In genomic region chr14:81219210-81219820, GRCh38 we compare ENCODE assay signal across 1 cellular context.
TF ChIP-seq lines count a peak whose summit lies in the region.

No MANE protein-coding gene starts in this region.

TF ChIP-seq in GM12878, 131 proteins besides CTCF, POLR2A, EP300 and RAD21 (continued from another document and continues in another):
- TF ChIP-seq PBX3 (IDR thresholded peaks at IDR 0.05; ENCODE audit: insufficient replicate concordance, low read depth, low read length) (peak; percentile 10), POLR2AphosphoS5 (IDR thresholded peaks at IDR 0.05; ENCODE audit: low read length) (peak; percentile 99), ZBTB33 (IDR thresholded peaks at IDR 0.05) (no peak), TCF12 (IDR thresholded peaks at IDR 0.05; ENCODE audit: low read depth, low read length) (peak; percentile 55; the same call in 1 of the 2 replicates), PRDM15 (CRISPR knock-in tag; IDR thresholded peaks at IDR 0.05) (0 out of 2 replicates have a peak, but pooled peaks have one; percentile 56), ATF3 (IDR thresholded peaks at IDR 0.05; ENCODE audit: borderline replicate concordance, extremely low read depth, low read depth, low read length) (no peak), E4F1 (IDR thresholded peaks at IDR 0.05; ENCODE audit: borderline replicate concordance, partially characterized antibody) (no peak), ZNF207 (IDR thresholded peaks at IDR 0.05; ENCODE audit: borderline replicate concordance) (peak; percentile 83), ZNF384 (IDR thresholded peaks at IDR 0.05; ENCODE audit: borderline replicate concordance, low read depth, low read length) (no peak), ZBTB11 (CRISPR knock-in tag; IDR thresholded peaks at IDR 0.05) (no peak), BCL3 (IDR thresholded peaks at IDR 0.05; ENCODE audit: borderline replicate concordance, insufficient read depth, low read depth, low read length, poor library complexity, severe bottlenecking) (no peak), SUZ12 (IDR thresholded peaks at IDR 0.05; ENCODE audit: unreplicated experiment) (no peak), CHD4 (IDR thresholded peaks at IDR 0.05) (no peak), SMAD1 (IDR thresholded peaks at IDR 0.05; ENCODE audit: low read depth, partially characterized antibody) (peak; percentile 81), MXI1 (IDR thresholded peaks at IDR 0.05; ENCODE audit: low read depth, low read length) (peak; percentile 92), ZBTB4 (CRISPR knock-in tag; IDR thresholded peaks at IDR 0.05) (no peak), BHLHE40 (IDR thresholded peaks at IDR 0.05; ENCODE audit: borderline replicate concordance in 1 of 2, low read depth in 2 of 2, low read length in 1 of 2) (peak in 1 of 2 experiments; percentile 26; a peak in 2 of 4 replicates), IKZF1 (conservative IDR thresholded peaks at IDR 0.05) (peak; percentile 60; the same call in 1 of the 2 replicates), DPF2 (IDR thresholded peaks at IDR 0.05) (0 out of 2 replicates have a peak, but pooled peaks have one; percentile 19), ATF2 (IDR thresholded peaks at IDR 0.05; ENCODE audit: low read length) (peak; percentile 77), KAT2A (conservative IDR thresholded peaks at IDR 0.05; ENCODE audit: control insufficient read depth, low read depth, low read length) (no peak), MEF2A (IDR thresholded peaks at IDR 0.05; ENCODE audit: insufficient read depth, low read depth, low read length) (0 out of 2 replicates have a peak, but pooled peaks have one; percentile 50), NFIC (IDR thresholded peaks at IDR 0.05; ENCODE audit: low read depth, low read length) (no peak), STAT3 (IDR thresholded peaks at IDR 0.05; ENCODE audit: low read depth, low read length) (no peak), TCF3 (IDR thresholded peaks at IDR 0.05; ENCODE audit: borderline replicate concordance, insufficient read depth, low read depth, low read length) (peak; percentile 47; the same call in 1 of the 2 replicates), JUNB (IDR thresholded peaks at IDR 0.05) (no peak), FOS (IDR thresholded peaks at IDR 0.05; ENCODE audit: borderline replicate concordance, extremely low read depth, insufficient read length) (no peak), ETV6 (conservative IDR thresholded peaks at IDR 0.05 in 1 of 2, IDR thresholded peaks at IDR 0.05 in 1 of 2; ENCODE audit: borderline replicate concordance in 1 of 2, low read depth in 1 of 2) (no peak; a peak in 1 of 4 replicates), CREB1 (IDR thresholded peaks at IDR 0.05; ENCODE audit: low read depth) (peak; percentile 90), USF1 (IDR thresholded peaks at IDR 0.05; ENCODE audit: borderline replicate concordance, extremely low read length, insufficient read depth, low read depth, low read length) (no peak), NR2C1 (IDR thresholded peaks at IDR 0.05) (no peak), ZBED1 (IDR thresholded peaks at IDR 0.05; ENCODE audit: borderline replicate concordance) (no peak), ZSCAN29 (IDR thresholded peaks at IDR 0.05) (no peak), FOXK2 (IDR thresholded peaks at IDR 0.05) (no peak; the same call in none of the 2 replicates), WRNIP1 (IDR thresholded peaks at IDR 0.05; ENCODE audit: borderline replicate concordance, low read depth, low read length) (no peak), CHD2 (IDR thresholded peaks at IDR 0.05; ENCODE audit: borderline replicate concordance, low read depth, low read length) (no peak)
